ENCODE assay signal across 1 cellular context in genomic region chr2:170747921-170748320, GRCh38.
A peak's percentile ranks its signal among the peaks of the same experiment; 100 is the strongest.
TF ChIP-seq lines count a peak whose summit lies in the region.

No MANE protein-coding gene starts in this region.

TF ChIP-seq in K562, 482 proteins besides CTCF, POLR2A, EP300 and RAD21 (continued from another document):
- TF ChIP-seq REST (CRISPR knock-in tag; IDR thresholded peaks at IDR 0.05; ENCODE audit: low read depth): no peak
- no peak for TF ChIP-seq SLC30A9 (CRISPR knock-in tag; IDR thresholded peaks at IDR 0.05)
- 0 out of 2 replicates have a peak, but pooled peaks have one; percentile 6 for TF ChIP-seq CEBPB (tag; IDR thresholded peaks at IDR 0.05)
- peak; percentile 88 for TF ChIP-seq MAFG (tag; conservative IDR thresholded peaks at IDR 0.05)
- TF ChIP-seq TRIM24 (IDR thresholded peaks at IDR 0.05): peak in 1 of 2 experiments; percentile 38; a peak in 1 of 4 replicates
- no peak for TF ChIP-seq ZKSCAN8 (CRISPR knock-in tag; IDR thresholded peaks at IDR 0.05)
- no peak for TF ChIP-seq VEZF1 (CRISPR knock-in tag; IDR thresholded peaks at IDR 0.05)
- TF ChIP-seq SOX6 (IDR thresholded peaks at IDR 0.05): peak; percentile 82
- TF ChIP-seq EP400 (IDR thresholded peaks at IDR 0.05): no peak
- 0 out of 2 replicates have a peak, but pooled peaks have one; percentile 22 for TF ChIP-seq ZNF592 (IDR thresholded peaks at IDR 0.05)
- peak; percentile 83 for TF ChIP-seq C11orf30 (IDR thresholded peaks at IDR 0.05; ENCODE audit: low read depth)
- no peak for TF ChIP-seq ZNF175 (CRISPR knock-in tag; IDR thresholded peaks at IDR 0.05; ENCODE audit: low read depth)
- TF ChIP-seq ZNF316 (IDR thresholded peaks at IDR 0.05): peak; percentile 92
- peak; percentile 61; the same call in 1 of the 2 replicates for TF ChIP-seq MAFF (IDR thresholded peaks at IDR 0.05; ENCODE audit: low read length)
- TF ChIP-seq CBFA2T3 (IDR thresholded peaks at IDR 0.05): peak; percentile 45; the same call in 1 of the 2 replicates
- no peak for TF ChIP-seq MTA1 (IDR thresholded peaks at IDR 0.05; ENCODE audit: borderline replicate concordance)
- TF ChIP-seq NKRF (IDR thresholded peaks at IDR 0.05; ENCODE audit: borderline replicate concordance): 0 out of 2 replicates have a peak, but pooled peaks have one; percentile 0
- no peak for TF ChIP-seq ZNF311 (CRISPR knock-in tag; IDR thresholded peaks at IDR 0.05)
- TF ChIP-seq JUN (IDR thresholded peaks at IDR 0.05; ENCODE audit: borderline replicate concordance, low read depth, low read length): peak; percentile 80; the same call in 1 of the 2 replicates
- TF ChIP-seq JUN (CRISPR knock-in tag; IDR thresholded peaks at IDR 0.05; ENCODE audit: borderline replicate concordance): no peak
- peak; percentile 22 for TF ChIP-seq FOS (IDR thresholded peaks at IDR 0.05; ENCODE audit: extremely low read depth, insufficient read length)
- peak in 1 of 2 experiments; percentile 37; a peak in 1 of 4 replicates for TF ChIP-seq KDM1A (IDR thresholded peaks at IDR 0.05)
- peak; percentile 91 for TF ChIP-seq JUND (IDR thresholded peaks at IDR 0.05; ENCODE audit: borderline replicate concordance, low read depth, low read length)
- peak; percentile 90 for TF ChIP-seq JUND (tag; IDR thresholded peaks at IDR 0.05; ENCODE audit: borderline replicate concordance, low read depth, low read length)
- TF ChIP-seq BCOR (IDR thresholded peaks at IDR 0.05): 0 out of 2 replicates have a peak, but pooled peaks have one; percentile 16
- peak; percentile 79 for TF ChIP-seq CREM (IDR thresholded peaks at IDR 0.05; ENCODE audit: low read depth)
- TF ChIP-seq DPF2 (IDR thresholded peaks at IDR 0.05): peak; percentile 87
- no peak for TF ChIP-seq HOMEZ (CRISPR knock-in tag; IDR thresholded peaks at IDR 0.05)
- 0 out of 2 replicates have a peak, but pooled peaks have one; percentile 1 for TF ChIP-seq TAL1 (IDR thresholded peaks at IDR 0.05)
- no peak for TF ChIP-seq ZBTB12 (CRISPR knock-in tag; IDR thresholded peaks at IDR 0.05)
- TF ChIP-seq KDM2B (CRISPR knock-in tag; IDR thresholded peaks at IDR 0.05): no peak
- TF ChIP-seq ZC3H4 (CRISPR knock-in tag; IDR thresholded peaks at IDR 0.05; ENCODE audit: borderline replicate concordance): no peak
- no peak for TF ChIP-seq GTF2A2 (tag; IDR thresholded peaks at IDR 0.05)
- TF ChIP-seq E2F5 (CRISPR knock-in tag; IDR thresholded peaks at IDR 0.05): no peak
- TF ChIP-seq ARID3A (IDR thresholded peaks at IDR 0.05; ENCODE audit: borderline replicate concordance, low read depth, low read length): peak; percentile 90
- peak; percentile 69 for TF ChIP-seq ARID1B (IDR thresholded peaks at IDR 0.05)
- no peak for TF ChIP-seq BCL6 (CRISPR knock-in tag; IDR thresholded peaks at IDR 0.05)
- peak; percentile 85 for TF ChIP-seq SMARCE1 (IDR thresholded peaks at IDR 0.05)
